Comparison of ENCODE assay signal across 7 cellular contexts in the genomic region with DNA sequence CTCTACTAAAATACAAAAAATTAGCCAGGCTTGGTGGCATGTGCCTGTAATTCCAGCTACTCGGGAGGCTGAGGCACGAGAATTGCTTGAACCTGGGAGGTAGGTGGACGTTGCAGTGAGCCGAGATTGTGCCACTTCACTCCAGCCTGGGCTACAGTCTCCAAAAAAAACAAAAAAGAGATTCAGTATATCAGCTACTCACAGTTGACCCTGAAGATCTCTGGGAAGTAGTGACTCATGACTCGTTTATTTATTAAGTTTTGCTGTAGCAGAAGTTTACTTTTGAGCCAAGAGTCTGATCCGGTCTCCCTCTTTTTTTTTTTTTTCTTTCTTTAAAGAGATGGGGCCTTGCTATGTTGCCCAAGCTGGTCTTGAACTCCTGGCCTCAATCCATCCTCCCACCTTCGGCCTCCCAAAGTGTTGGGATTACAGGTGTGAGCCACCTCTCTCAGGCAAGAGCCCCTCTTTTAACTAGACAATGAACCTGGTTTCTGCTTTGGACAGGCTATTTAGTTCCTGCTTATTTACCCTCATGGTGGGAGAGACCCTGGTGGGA. TPM values are rescaled to one million over a fixed set of nuclear protein-coding genes. Genes with fewer than 3 reads are reported as not detected.
DNase-seq lines count a peak whose midpoint lies in the region; ATAC-seq, FAIRE-seq and TF ChIP-seq lines count a peak whose summit lies in the region.
"Had no signal": no experiment of that assay in that cellular context is flagged by ENCODE, and none has a peak within 500 bp of the region (broad histone marks: within the 10 kb centered on the region; RNA-seq: fewer than 3 reads in every experiment).

No MANE protein-coding gene starts in this region.

- H3K9me3 Mint-ChIP-seq in activated CD8-positive, alpha-beta memory T cell treated with anti-CD3 and anti-CD28 coated beads, Interleukin-2, amount 10 ng/mL, durations not matched to agents 7 days and 5 days (ENCODE audit: low read depth), result no peaks in the 10 kb centered on the region

- peaks cover 23% of the 10 kb centered on the region for H3K36me3 Mint-ChIP-seq in activated CD8-positive, alpha-beta memory T cell treated with anti-CD3 and anti-CD28 coated beads, Interleukin-2, amount 10 ng/mL, durations not matched to agents 7 days and 5 days

- no peak for TF ChIP-seq EP300 in transverse colon (IDR thresholded peaks at IDR 0.05; ENCODE audit: low read depth)

- H3K27me3 ChIP-seq in transverse colon, result no peaks in the 10 kb centered on the region

- 13 to 30% methylated on average over 3 to 7 of the region's 7 CpGs for WGBS in transverse colon (ENCODE audit: low coverage in 1 of 2), 2 donors

- no peak for FAIRE-seq in GM19239 (lab: Jason Lieb, UNC)

- H3K4me3 Mint-ChIP-seq in activated CD8-positive, alpha-beta memory T cell treated with anti-CD3 and anti-CD28 coated beads, Interleukin-2, amount 10 ng/mL, durations not matched to agents 7 days and 5 days, result peak overlapping the region; percentile 24

- H3K9me3 ChIP-seq in transverse colon, result no peaks in the 10 kb centered on the region

- peak overlapping the region; percentile 93 to 97 (median 96) for H3K27ac ChIP-seq in transverse colon

- H3K4me1 ChIP-seq in transverse colon, result peaks cover 58 to 91% (median 89%) of the 10 kb centered on the region in 4 donors

- TF ChIP-seq POLR2A in transverse colon (IDR thresholded peaks at IDR 0.05), result no peak

- DNase-seq in activated CD8-positive, alpha-beta memory T cell treated with anti-CD3 and anti-CD28 coated beads, Interleukin-2, amount 10 ng/mL, durations not matched to agents 7 days and 5 days, result no peak
- no peak for DNase-seq in activated CD8-positive, alpha-beta memory T cell treated with anti-CD3 and anti-CD28 coated beads for 24 hours
- DNase-seq in fibroblast of the conjunctiva (ENCODE audit: low read depth), result peak; percentile 70
- no peak for DNase-seq in transverse colon
- no peak for DNase-seq in GM19239 (ENCODE audit: insufficient read length, low spot score)
- no peak for DNase-seq in ecto neural progenitor cell (ENCODE audit: low spot score)
- DNase-seq: DMS79 treated with DMSO at 0.1 percent for 48 hours had no signal

- H3K4me1 Mint-ChIP-seq in activated CD8-positive, alpha-beta memory T cell treated with anti-CD3 and anti-CD28 coated beads, Interleukin-2, amount 10 ng/mL, durations not matched to agents 7 days and 5 days, result peaks cover 55% of the 10 kb centered on the region

- peak overlapping the region; percentile 81 for H3K27ac Mint-ChIP-seq in activated CD8-positive, alpha-beta memory T cell treated with anti-CD3 and anti-CD28 coated beads, Interleukin-2, amount 10 ng/mL, durations not matched to agents 7 days and 5 days

- intact Hi-C loops in transverse colon (cut with DNase I; ENCODE audit: low total_unique reads), result no loop called here

- H3K27me3 Mint-ChIP-seq in activated CD8-positive, alpha-beta memory T cell treated with anti-CD3 and anti-CD28 coated beads, Interleukin-2, amount 10 ng/mL, durations not matched to agents 7 days and 5 days, result no peaks in the 10 kb centered on the region

- in situ Hi-C loops in transverse colon (cut with MboI; ENCODE audit: low pct_ligation_motif_present in 1 of 4, low pct_unique_long_range_greater_than_20kb in 1 of 4, low sequenced_read_pairs in 3 of 4), result no loop called here

- CTCF ChIA-PET in activated CD8-positive, alpha-beta memory T cell treated with anti-CD3 and anti-CD28 coated beads, Interleukin-2, amount 10 ng/mL, durations not matched to agents 7 days and 5 days (lab: Charles Lee), result interaction anchor here (1.2 to 16.1 kb wide), 5 partner anchors 7 to 207 kb away, joined by 3 to 192 read pairs (median 11); a partner anchor contains a TSS

- peak overlapping the region in 1 of 4 donors; percentile 7 for H3K4me3 ChIP-seq in transverse colon

- no peaks in the 10 kb centered on the region for H3K36me3 ChIP-seq in transverse colon

- no peak for TF ChIP-seq CTCF in transverse colon (IDR thresholded peaks at IDR 0.05)

- no peak for ATAC-seq in activated CD8-positive, alpha-beta memory T cell treated with anti-CD3 and anti-CD28 coated beads, Interleukin-2, amount 10 ng/mL, durations not matched to agents 7 days and 5 days

RNA-seq across cellular contexts. Expression of a gene that starts 4.4 kb away (rescaled TPM):
- total RNA-seq in activated CD8-positive, alpha-beta memory T cell treated with anti-CD3 and anti-CD28 coated beads, Interleukin-2, amount 10 ng/mL, durations not matched to agents 7 days and 5 days, result 100 to 1,000 TPM; 110 to 123 TPM
- total RNA-seq in transverse colon, result 100 to 1,000 TPM; 483 to 654 (median 553) TPM

RNA-seq across cellular contexts. Expression of a gene that starts 8.7 kb away (rescaled TPM):
- 10 to 100 TPM; 34.3 to 35.2 TPM for total RNA-seq in activated CD8-positive, alpha-beta memory T cell treated with anti-CD3 and anti-CD28 coated beads, Interleukin-2, amount 10 ng/mL, durations not matched to agents 7 days and 5 days
- total RNA-seq in transverse colon, result 10 to 100 TPM; 28.8 to 47.5 (median 32.3) TPM

RNA-seq across cellular contexts. Expression of a gene that starts 12.7 kb away (rescaled TPM):
- total RNA-seq in activated CD8-positive, alpha-beta memory T cell treated with anti-CD3 and anti-CD28 coated beads, Interleukin-2, amount 10 ng/mL, durations not matched to agents 7 days and 5 days, result 1 to 10 TPM in 1 of 2 experiments, under 1 TPM in 1; 0.85 to 1.1 TPM
- 1 to 10 TPM in 3 of 4 donors, not detected in 1; 1.4 to 6.0 (median 1.9) TPM for total RNA-seq in transverse colon

RNA-seq across cellular contexts. Expression of a gene that starts 18.3 kb away (rescaled TPM):
- total RNA-seq in activated CD8-positive, alpha-beta memory T cell treated with anti-CD3 and anti-CD28 coated beads, Interleukin-2, amount 10 ng/mL, durations not matched to agents 7 days and 5 days, result 100 to 1,000 TPM; 411 to 434 TPM
- 100 to 1,000 TPM; 170 to 292 (median 233) TPM for total RNA-seq in transverse colon

RNA-seq across cellular contexts. Expression of a gene that starts 34.1 kb away (rescaled TPM):
- 100 to 1,000 TPM; 205 to 266 TPM for total RNA-seq in activated CD8-positive, alpha-beta memory T cell treated with anti-CD3 and anti-CD28 coated beads, Interleukin-2, amount 10 ng/mL, durations not matched to agents 7 days and 5 days
- 100 to 1,000 TPM in 1 of 4 donors, 10 to 100 TPM in 3; 37.6 to 159 (median 59.5) TPM for total RNA-seq in transverse colon
